ENCODE assay signal across 2 cellular contexts in the genomic region with DNA sequence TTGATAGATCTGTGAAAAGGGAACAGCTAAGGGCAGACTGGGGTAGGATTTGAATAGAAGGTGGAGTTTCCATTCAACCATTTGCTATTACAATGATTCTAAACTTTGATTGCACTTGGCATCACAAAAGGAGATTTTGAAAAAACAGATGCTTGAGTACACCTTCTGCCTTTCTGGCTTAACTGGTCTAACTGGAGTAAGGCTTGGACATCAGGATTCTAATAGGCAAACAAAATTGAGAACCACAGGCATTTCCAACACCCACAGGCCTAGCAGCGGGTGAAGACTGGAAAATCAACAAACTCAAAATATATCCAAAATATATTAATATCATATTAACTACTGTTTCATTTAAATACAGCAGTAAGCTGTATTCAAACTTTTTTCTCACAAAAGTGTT.
TF ChIP-seq lines count a peak whose summit lies in the region.

No MANE protein-coding gene starts in this region.

TF ChIP-seq in SK-N-SH, 30 proteins besides CTCF, POLR2A, EP300 and RAD21:
- TF ChIP-seq FOXJ3 (CRISPR knock-in tag; IDR thresholded peaks at IDR 0.05): no peak
- no peak for TF ChIP-seq REST (IDR thresholded peaks at IDR 0.05; ENCODE audit: low read depth, low read length)
- TF ChIP-seq MEF2A (IDR thresholded peaks at IDR 0.05; ENCODE audit: borderline replicate concordance, low read depth): no peak
- no peak for TF ChIP-seq MXI1 (IDR thresholded peaks at IDR 0.05; ENCODE audit: low read depth, low read length)
- no peak for TF ChIP-seq TAF1 (IDR thresholded peaks at IDR 0.05; ENCODE audit: borderline replicate concordance, low read depth, low read length)
- no peak for TF ChIP-seq FOXM1 (IDR thresholded peaks at IDR 0.05; ENCODE audit: low read depth)
- TF ChIP-seq, protein P1, sequence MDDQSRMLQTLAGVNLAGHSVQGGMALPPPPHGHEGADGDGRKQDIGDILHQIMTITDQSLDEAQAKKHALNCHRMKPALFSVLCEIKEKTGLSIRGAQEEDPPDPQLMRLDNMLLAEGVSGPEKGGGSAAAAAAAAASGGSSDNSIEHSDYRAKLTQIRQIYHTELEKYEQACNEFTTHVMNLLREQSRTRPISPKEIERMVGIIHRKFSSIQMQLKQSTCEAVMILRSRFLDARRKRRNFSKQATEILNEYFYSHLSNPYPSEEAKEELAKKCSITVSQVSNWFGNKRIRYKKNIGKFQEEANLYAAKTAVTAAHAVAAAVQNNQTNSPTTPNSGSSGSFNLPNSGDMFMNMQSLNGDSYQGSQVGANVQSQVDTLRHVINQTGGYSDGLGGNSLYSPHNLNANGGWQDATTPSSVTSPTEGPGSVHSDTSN (IDR thresholded peaks at IDR 0.05): no peak
- no peak for TF ChIP-seq CHD2 (IDR thresholded peaks at IDR 0.05; ENCODE audit: low read length, partially characterized antibody)
- no peak for TF ChIP-seq GABPA (IDR thresholded peaks at IDR 0.05; ENCODE audit: low read depth)

TF ChIP-seq in SK-N-SH treated with all-trans-retinoic acid at 6 μM for 48 hours, 23 proteins besides CTCF, POLR2A, EP300 and RAD21:
- no peak for TF ChIP-seq SNAI2 (CRISPR knock-in tag; IDR thresholded peaks at IDR 0.05)
- no peak for TF ChIP-seq TCF4 (CRISPR knock-in tag; IDR thresholded peaks at IDR 0.05; ENCODE audit: borderline replicate concordance)
- TF ChIP-seq BACH2 (CRISPR knock-in tag; IDR thresholded peaks at IDR 0.05; ENCODE audit: borderline replicate concordance): no peak
- no peak for TF ChIP-seq ZNF565 (CRISPR knock-in tag; conservative IDR thresholded peaks at IDR 0.05; ENCODE audit: low read depth)
- TF ChIP-seq PATZ1 (CRISPR knock-in tag; IDR thresholded peaks at IDR 0.05; ENCODE audit: borderline replicate concordance): no peak
- no peak for TF ChIP-seq ZC3H10 (CRISPR knock-in tag; IDR thresholded peaks at IDR 0.05)
- TF ChIP-seq ZFP3 (CRISPR knock-in tag; IDR thresholded peaks at IDR 0.05): no peak
- TF ChIP-seq ZFP30 (CRISPR knock-in tag; IDR thresholded peaks at IDR 0.05): no peak
- no peak for TF ChIP-seq POU6F1 (CRISPR knock-in tag; IDR thresholded peaks at IDR 0.05; ENCODE audit: borderline replicate concordance, low read depth)
- no peak for TF ChIP-seq ISL1 (CRISPR knock-in tag; IDR thresholded peaks at IDR 0.05)
- TF ChIP-seq TOX (CRISPR knock-in tag; IDR thresholded peaks at IDR 0.05; ENCODE audit: borderline replicate concordance): no peak
- no peak for TF ChIP-seq CSRNP3 (CRISPR knock-in tag; IDR thresholded peaks at IDR 0.05)
- TF ChIP-seq PPARA (CRISPR knock-in tag; IDR thresholded peaks at IDR 0.05; ENCODE audit: borderline replicate concordance): no peak
- no peak for TF ChIP-seq OSR1 (CRISPR knock-in tag; IDR thresholded peaks at IDR 0.05)
- TF ChIP-seq ESRRG (CRISPR knock-in tag; IDR thresholded peaks at IDR 0.05): no peak
- TF ChIP-seq CSDC2 (CRISPR knock-in tag; IDR thresholded peaks at IDR 0.05): no peak
- no peak for TF ChIP-seq ARNTL (CRISPR knock-in tag; IDR thresholded peaks at IDR 0.05; ENCODE audit: borderline replicate concordance, low read depth)
- no peak for TF ChIP-seq ZNF70 (CRISPR knock-in tag; IDR thresholded peaks at IDR 0.05)
- no peak for TF ChIP-seq ZNF8 (CRISPR knock-in tag; IDR thresholded peaks at IDR 0.05)
